19 cellular contexts compared by ENCODE assay signal in genomic region chr3:25354071-25354470, GRCh38.
DNase-seq lines count a peak whose midpoint lies in the region; ATAC-seq and TF ChIP-seq lines count a peak whose summit lies in the region.
"Had no signal": no experiment of that assay in that cellular context is flagged by ENCODE, and none has a peak within 500 bp of the region (broad histone marks: within the 10 kb centered on the region; RNA-seq: fewer than 3 reads in every experiment).

No MANE protein-coding gene starts in this region.

- H3F3A ChIP-seq in SK-N-SH (replicated peaks; ENCODE audit: insufficient read depth) = no peaks in the 10 kb centered on the region

- CTCF ChIA-PET in SK-N-SH (lab: Yijun Ruan, JAX) = no interaction called here

- 53% methylated on average over 3 of the region's 3 CpGs for WGBS in SK-N-SH (ENCODE audit: low lambda C conversion rate)
- WGBS in mesenchymal stem cell = 80% methylated on average over 1 of the region's 3 CpGs

- POLR2A ChIA-PET in SK-N-SH (lab: Yijun Ruan, JAX) = no interaction called here

- no peak overlapping the region for H2AK5ac ChIP-seq in mesenchymal stem cell (ENCODE audit: low read length, severe bottlenecking)

- no peak for TF ChIP-seq CTCF in SK-N-SH (IDR thresholded peaks at IDR 0.05)
- TF ChIP-seq CTCF in astrocyte of the spinal cord (IDR thresholded peaks at IDR 0.05; ENCODE audit: low read depth, low read length) = no peak
- TF ChIP-seq CTCF in lower lobe of right lung (IDR thresholded peaks at IDR 0.05) = no peak

- no peak overlapping the region for H3K14ac ChIP-seq in mesenchymal stem cell (ENCODE audit: low read length in 2 of 2)

- no peak overlapping the region for H4K91ac ChIP-seq in mesenchymal stem cell (ENCODE audit: low read length)

- no peak overlapping the region for H2BK5ac ChIP-seq in mesenchymal stem cell (ENCODE audit: low read depth, low read length, poor library complexity, severe bottlenecking)

- H3K36me3 ChIP-seq in SK-N-SH (replicated peaks in 1 of 2; ENCODE audit: control insufficient read depth in 1 of 2, insufficient read depth in 2 of 2, low read length in 1 of 2) = no peaks in the 10 kb centered on the region
- no peaks in the 10 kb centered on the region for H3K36me3 ChIP-seq in mesenchymal stem cell (ENCODE audit: control insufficient read depth in 1 of 2, insufficient read depth in 2 of 2, low read depth in 1 of 2, low read length in 2 of 2)
- H3K36me3 ChIP-seq in lower lobe of right lung = no peaks in the 10 kb centered on the region

- H2BK12ac ChIP-seq in mesenchymal stem cell (ENCODE audit: low read length in 2 of 2) = no peak overlapping the region

- no peak overlapping the region for H3K9ac ChIP-seq in SK-N-SH
- no peak overlapping the region for H3K9ac ChIP-seq in mesenchymal stem cell (ENCODE audit: low read length)

- H3K27me3 ChIP-seq in SK-N-SH (ENCODE audit: insufficient read depth) (no peaks in the 10 kb centered on the region), mesenchymal stem cell (ENCODE audit: control insufficient read depth in 1 of 2, insufficient read depth in 1 of 2, low read length in 2 of 2) (no peaks in the 10 kb centered on the region), lower lobe of right lung (ENCODE audit: low read depth) (no peaks in the 10 kb centered on the region)

- ATAC-seq in SK-N-SH treated with all-trans-retinoic acid at 6 μM for 48 hours (no peak), lower lobe of right lung (no peak)
- ATAC-seq: Right ventricle myocardium inferior had no signal

- H3K4me2 ChIP-seq in SK-N-SH (0 out of 2 replicates have a peak overlapping the region, but pooled peaks have one; percentile 57), mesenchymal stem cell (ENCODE audit: low read length, poor library complexity, severe bottlenecking) (no peak overlapping the region)
- H3K4me2 ChIP-seq: PC-9 had no signal

- no peaks in the 10 kb centered on the region for H3K79me2 ChIP-seq in SK-N-SH (ENCODE audit: insufficient read depth)

- H3K23ac ChIP-seq in mesenchymal stem cell (ENCODE audit: low read length in 2 of 2) = no peak overlapping the region

- no peak overlapping the region for H2BK120ac ChIP-seq in mesenchymal stem cell (ENCODE audit: low read depth, low read length)

- no peaks in the 10 kb centered on the region for H3K9me3 ChIP-seq in SK-N-SH
- H3K9me3 ChIP-seq in mesenchymal stem cell (ENCODE audit: control insufficient read depth, low read length) = no peaks in the 10 kb centered on the region
- H3K9me3 ChIP-seq in lower lobe of right lung = no peaks in the 10 kb centered on the region

- no peak overlapping the region for H2BK15ac ChIP-seq in mesenchymal stem cell (ENCODE audit: low read depth, poor library complexity, severe bottlenecking)

- no peak for TF ChIP-seq EP300 in SK-N-SH (IDR thresholded peaks at IDR 0.05; ENCODE audit: borderline replicate concordance in 1 of 2, low read depth in 1 of 2, low read length in 1 of 2)

- H3K79me1 ChIP-seq in mesenchymal stem cell (replicated peaks; ENCODE audit: low read length, poor library complexity, severe bottlenecking) = no peaks in the 10 kb centered on the region

- TF ChIP-seq RAD21 in SK-N-SH (IDR thresholded peaks at IDR 0.05; ENCODE audit: low read length) = no peak

- no peak overlapping the region for H4K8ac ChIP-seq in mesenchymal stem cell (ENCODE audit: low read length)

- no peak overlapping the region for H2AFZ ChIP-seq in SK-N-SH (ENCODE audit: low read depth)
- no peak overlapping the region for H2AFZ ChIP-seq in mesenchymal stem cell (ENCODE audit: low read depth, low read length)
- H2AFZ ChIP-seq: PC-9 had no signal

- H4K20me1 ChIP-seq in SK-N-SH (ENCODE audit: insufficient read depth) = no peaks in the 10 kb centered on the region

- no peak overlapping the region for H3K4me3 ChIP-seq in SK-N-SH (ENCODE audit: low read depth in 2 of 2, low read length in 1 of 2)
- no peak overlapping the region for H3K4me3 ChIP-seq in astrocyte of the spinal cord (ENCODE audit: low read depth, low read length)
- H3K4me3 ChIP-seq in mesenchymal stem cell (ENCODE audit: insufficient read depth in 1 of 2, low read depth in 1 of 2, low read length in 2 of 2) = no peak overlapping the region
- H3K4me3 ChIP-seq in lower lobe of right lung = no peak overlapping the region
- H3K4me3 ChIP-seq: PC-9 had no signal

- intact Hi-C loops in lower lobe of right lung (cut with DNase I) = no loop called here

- no peaks in the 10 kb centered on the region for H3K9me2 ChIP-seq in SK-N-SH

- H3K4me1 ChIP-seq in SK-N-SH (ENCODE audit: control insufficient read depth in 1 of 2, insufficient read depth in 2 of 2, low read depth in 1 of 2, low read length in 1 of 2) (no peaks in the 10 kb centered on the region; a peak in 1 of 4 replicates), mesenchymal stem cell (ENCODE audit: control insufficient read depth, insufficient read depth, low read depth, low read length) (no peaks in the 10 kb centered on the region), lower lobe of right lung (no peaks in the 10 kb centered on the region)

- H3K4ac ChIP-seq in mesenchymal stem cell (ENCODE audit: low read depth in 1 of 2, low read length in 2 of 2) = no peak overlapping the region

- H3K18ac ChIP-seq in mesenchymal stem cell (ENCODE audit: low read depth in 1 of 2, low read length in 2 of 2) = no peak overlapping the region

- DNase-seq in SK-N-SH (no peak), astrocyte of the spinal cord (ENCODE audit: low read depth, low spot score) (peak; percentile 37), mesenchymal stem cell (peak; percentile 40), stromal cell of bone marrow (ENCODE audit: low read depth) (peak; percentile 20), HT-29 (ENCODE audit: low spot score) (no peak), lower lobe of right lung (no peak), NOMO-1 (lab: John Stamatoyannopoulos, UW; ENCODE audit: unreplicated experiment in 2 of 2) (no peak)
- DNase-seq: CD4-positive, alpha-beta T cell; DMS79; GDM1; Karpas-422; NCI-H1930; NCI-H2171; NCI-H446 treated with DMSO at 0.1 percent for 48 hours; NCI-H748 treated with DMSO at 0.1 percent for 48 hours; PC-9 had no signal

- in situ Hi-C loops in astrocyte of the spinal cord (cut with HindIII; ENCODE audit: low sequenced_read_pairs) = no loop called here

- H3K27ac ChIP-seq in SK-N-SH (ENCODE audit: low read depth in 2 of 2, low read length in 1 of 2) (peak overlapping the region in 1 of 2 experiments; percentile 3; a peak in 1 of 4 replicates), mesenchymal stem cell (ENCODE audit: low read length, poor library complexity, severe bottlenecking) (no peak overlapping the region), lower lobe of right lung (no peak overlapping the region)
- H3K27ac ChIP-seq: 22Rv1, PC-9 had no signal

TF ChIP-seq in SK-N-SH, 30 proteins besides CTCF, POLR2A, EP300 and RAD21:
- TF ChIP-seq GABPA (IDR thresholded peaks at IDR 0.05; ENCODE audit: low read depth) (no peak), NFIC (IDR thresholded peaks at IDR 0.05; ENCODE audit: borderline replicate concordance) (no peak), TEAD4 (IDR thresholded peaks at IDR 0.05; ENCODE audit: borderline replicate concordance, insufficient read depth) (no peak), POLR2AphosphoS5 (IDR thresholded peaks at IDR 0.05; ENCODE audit: low read depth, low read length) (no peak), SMC3 (IDR thresholded peaks at IDR 0.05; ENCODE audit: low read depth, low read length) (no peak), ZBTB33 (IDR thresholded peaks at IDR 0.05; ENCODE audit: borderline replicate concordance, low read depth) (no peak)
TF ChIP-seq in SK-N-SH: peak in this region for 0.

TF ChIP-seq in SK-N-SH treated with all-trans-retinoic acid at 6 μM for 48 hours, 23 proteins besides CTCF, POLR2A, EP300 and RAD21:
- TF ChIP-seq CREB5 (CRISPR knock-in tag; IDR thresholded peaks at IDR 0.05; ENCODE audit: low read depth) (no peak), ESRRG (CRISPR knock-in tag; IDR thresholded peaks at IDR 0.05) (no peak), GLIS3 (CRISPR knock-in tag; IDR thresholded peaks at IDR 0.05) (no peak), ZFP3 (CRISPR knock-in tag; IDR thresholded peaks at IDR 0.05) (no peak), ZNF70 (CRISPR knock-in tag; IDR thresholded peaks at IDR 0.05) (no peak), SNAI2 (CRISPR knock-in tag; IDR thresholded peaks at IDR 0.05) (no peak), ZNF565 (CRISPR knock-in tag; conservative IDR thresholded peaks at IDR 0.05; ENCODE audit: low read depth) (no peak), ZNF8 (CRISPR knock-in tag; IDR thresholded peaks at IDR 0.05) (no peak), POU6F1 (CRISPR knock-in tag; IDR thresholded peaks at IDR 0.05; ENCODE audit: borderline replicate concordance, low read depth) (no peak)
TF ChIP-seq in SK-N-SH treated with all-trans-retinoic acid at 6 μM for 48 hours: peak in this region for 0.

Comparison
In these comparisons a context has a peak if more than half of its experiments do, and no peak if none do; other contexts are left out.
1. DNase-seq: peak in astrocyte of the spinal cord (single experiment), mesenchymal stem cell (single experiment) and stromal cell of bone marrow (single experiment); none in SK-N-SH (single experiment), HT-29 (single experiment), lower lobe of right lung (single experiment) and NOMO-1 (0 of 2).